16 cellular contexts compared by ENCODE assay signal in the genomic region with DNA sequence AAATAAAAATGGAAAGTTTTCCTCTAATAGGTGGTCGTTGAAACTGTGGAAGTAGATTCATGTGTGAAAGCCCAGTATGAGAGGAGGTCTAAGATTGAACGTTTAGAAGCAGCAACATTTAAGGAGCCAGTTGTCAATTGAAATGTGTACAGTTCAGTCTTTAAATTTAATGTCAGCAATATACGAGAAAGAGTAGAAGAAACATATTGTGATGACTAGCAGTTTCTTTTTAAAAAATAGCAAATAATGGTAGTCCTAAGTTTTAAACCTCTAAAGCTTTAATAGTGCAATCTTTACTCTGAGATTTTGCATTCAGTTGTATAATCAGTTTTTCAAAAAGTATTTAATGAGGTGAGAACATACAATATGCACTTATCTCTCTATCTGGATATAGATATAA.
"Had no signal": no experiment of that assay in that cellular context is flagged by ENCODE, and none has a peak within 500 bp of the region (broad histone marks: within the 10 kb centered on the region; RNA-seq: fewer than 3 reads in every experiment).

No MANE protein-coding gene starts in this region.

- DNase-seq: activated CD4-positive, alpha-beta T cell treated with anti-CD3 and anti-CD28 coated beads, Interleukin-2, amount 50 U/mL, for 4 hours; activated CD4-positive, CD25-positive, alpha-beta regulatory T cell; central memory CD4-positive, alpha-beta T cell; colonic mucosa; esophagus squamous epithelium; left colon; lower lobe of right lung; stimulated activated CD4-positive, alpha-beta T cell treated with anti-CD3 and anti-CD28 coated beads, Interleukin-2, amount 100 ng/mL, for 48 hours; stimulated activated naive CD4-positive, alpha-beta T cell; substantia nigra had no signal

- H3K27me3 Mint-ChIP-seq: activated naive CD8-positive, alpha-beta T cell had no signal

- H3K27ac Mint-ChIP-seq: activated naive CD8-positive, alpha-beta T cell; mesothelial cell of epicardium had no signal

- ATAC-seq: left colon, lower lobe of right lung had no signal

- H3K4me3 Mint-ChIP-seq: mesothelial cell of epicardium had no signal

- H3K9ac ChIP-seq: parathyroid adenoma had no signal

- H3K27me3 ChIP-seq: colonic mucosa, esophagus squamous epithelium, neutrophil, tibial nerve, vagina had no signal

- H3K9me3 ChIP-seq: colonic mucosa, esophagus squamous epithelium, lower lobe of right lung, neutrophil, vagina had no signal

- H3K4me3 ChIP-seq: colonic mucosa, esophagus squamous epithelium, lower lobe of right lung, tibial nerve, vagina had no signal

- H3K4me1 ChIP-seq: colonic mucosa, esophagus squamous epithelium, parathyroid adenoma, vagina had no signal

- H3K27ac ChIP-seq: colonic mucosa, esophagus squamous epithelium, lower lobe of right lung, neutrophil, parathyroid adenoma, vagina had no signal

- H3K36me3 ChIP-seq: colonic mucosa, lower lobe of right lung, neutrophil, vagina had no signal
